Comparison of ENCODE assay signal across 8 cellular contexts in genomic region chr10:131055437-131055836, GRCh38.
"Had no signal": no experiment of that assay in that cellular context is flagged by ENCODE, and none has a peak within 500 bp of the region (broad histone marks: within the 10 kb centered on the region; RNA-seq: fewer than 3 reads in every experiment).

No MANE protein-coding gene starts in this region.

- H3K9ac ChIP-seq: GM23248 had no signal

- H3K4me1 ChIP-seq: HAP-1 had no signal

- H3K4me2 ChIP-seq: GM23338 had no signal

- H3K9me3 ChIP-seq: HAP-1 had no signal

- H3K36me3 ChIP-seq: HAP-1 had no signal

- FAIRE-seq: H54 had no signal

- H3K27ac Mint-ChIP-seq: GM23338, HFFc6 had no signal

- H2AFZ ChIP-seq: GM23248, GM23338 had no signal

- H3K4me3 Mint-ChIP-seq: GM23338, HFFc6 had no signal

- DNase-seq: GM23248, GOT3, H7, HCEC 1CT, HFFc6 had no signal

- H3K27ac ChIP-seq: GM23248 had no signal

- H3K4me3 ChIP-seq: GM23248, GM23338, HAP-1 had no signal
